ENCODE assay signal across 10 cellular contexts in genomic region chr11:65850217-65851082, GRCh38. TPM values are rescaled to one million over a fixed set of nuclear protein-coding genes. Genes with fewer than 3 reads are reported as not detected.
DNase-seq lines count a peak whose midpoint lies in the region; ATAC-seq and TF ChIP-seq lines count a peak whose summit lies in the region.
"Had no signal": no experiment of that assay in that cellular context is flagged by ENCODE, and none has a peak within 500 bp of the region (broad histone marks: within the 10 kb centered on the region; RNA-seq: fewer than 3 reads in every experiment).

No MANE protein-coding gene starts in this region.

- no peak overlapping the region for H3K27ac Mint-ChIP-seq in activated T-helper 17 cell treated with anti-CD3 and anti-CD28 coated beads, Interleukin-2, amount 50 U/mL, for 72 hours

- no peak overlapping the region for H3K4me2 ChIP-seq in neural cell (ENCODE audit: low read length)

- H3F3A ChIP-seq in neural cell (ENCODE audit: insufficient read depth, low read length, poor library complexity, severe bottlenecking), result no peaks in the 10 kb centered on the region

- WGBS in lower leg skin, 2 donors, result 77 to 79% methylated on average over 15 to 18 of the region's 20 CpGs

- in situ Hi-C loops in GM13976 (cut with MboI; ENCODE audit: low sequenced_read_pairs, unreplicated experiment), result no loop called here
- in situ Hi-C loops in brain microvascular endothelial cell (cut with HindIII; ENCODE audit: low pct_ligation_motif_present, low sequenced_read_pairs), result no loop called here

- no peaks in the 10 kb centered on the region for H3K27me3 Mint-ChIP-seq in activated T-helper 17 cell treated with anti-CD3 and anti-CD28 coated beads, Interleukin-2, amount 50 U/mL, for 72 hours

- TF ChIP-seq CTCF in GM13976 (IDR thresholded peaks at IDR 0.05; ENCODE audit: borderline replicate concordance, control extremely low read depth, extremely low read depth, insufficient read depth, missing control alignments) (no peak), neural cell (IDR thresholded peaks at IDR 0.05; ENCODE audit: poor library complexity, severe bottlenecking) (no peak), lower leg skin (IDR thresholded peaks at IDR 0.05) (no peak), brain microvascular endothelial cell (IDR thresholded peaks at IDR 0.05; ENCODE audit: low read depth, low read length, missing control alignments) (no peak)

- H3K27ac ChIP-seq in neural cell (ENCODE audit: low read length) (no peak overlapping the region), brain microvascular endothelial cell (no peak overlapping the region)

- H3K27me3 ChIP-seq in neural cell (ENCODE audit: insufficient read depth, low read depth, low read length) (no peaks in the 10 kb centered on the region), brain microvascular endothelial cell (replicated peaks) (no peaks in the 10 kb centered on the region)

- H2AFZ ChIP-seq in neural cell (ENCODE audit: low read depth, low read length), result no peak overlapping the region

- no peaks in the 10 kb centered on the region for H3K9me3 ChIP-seq in neural cell (ENCODE audit: low read length)

- H3K4me3 Mint-ChIP-seq in activated T-helper 17 cell treated with anti-CD3 and anti-CD28 coated beads, Interleukin-2, amount 50 U/mL, for 72 hours, result no peak overlapping the region

- no peak overlapping the region for H3K9ac ChIP-seq in neural cell (ENCODE audit: low read length)

- peaks cover 17% of the 10 kb centered on the region for H3K79me2 ChIP-seq in neural cell (replicated peaks; ENCODE audit: insufficient read depth, low read length)

- TF ChIP-seq RAD21 in neural cell (conservative IDR thresholded peaks at IDR 0.05), result no peak

- DNase-seq in EL (peak; percentile 29), GM13976 (ENCODE audit: low spot score) (peak; percentile 30), lower leg skin (ENCODE audit: low spot score in 2 of 2) (no peak), brain microvascular endothelial cell (no peak)
- DNase-seq in central memory CD4-positive, alpha-beta T cell, result no peak
- DNase-seq: NCI-H1048 had no signal

- intact Hi-C loops in lower leg skin (cut with DNase I; ENCODE audit: low total_unique reads), result no loop called here

- TF ChIP-seq EP300 in neural cell (conservative IDR thresholded peaks at IDR 0.05; ENCODE audit: poor library complexity, severe bottlenecking), result no peak

- H3K4me3 ChIP-seq in neural cell (ENCODE audit: low read length) (no peak overlapping the region), lower leg skin (ENCODE audit: low read depth, poor library complexity, severe bottlenecking) (no peak overlapping the region), brain microvascular endothelial cell (ENCODE audit: low read depth, low read length) (no peak overlapping the region)

- peaks cover 8% of the 10 kb centered on the region for H3K4me1 Mint-ChIP-seq in activated T-helper 17 cell treated with anti-CD3 and anti-CD28 coated beads, Interleukin-2, amount 50 U/mL, for 72 hours

- H3K36me3 Mint-ChIP-seq in activated T-helper 17 cell treated with anti-CD3 and anti-CD28 coated beads, Interleukin-2, amount 50 U/mL, for 72 hours (ENCODE audit: low read depth), result peaks cover 39% of the 10 kb centered on the region

- TF ChIP-seq POLR2A in lower leg skin (IDR thresholded peaks at IDR 0.05), result no peak

- H3K36me3 ChIP-seq in neural cell (ENCODE audit: insufficient read depth, low read length) (peaks cover 5% of the 10 kb centered on the region), brain microvascular endothelial cell (replicated peaks) (peaks cover 46% of the 10 kb centered on the region)

- H3K9me3 Mint-ChIP-seq in activated T-helper 17 cell treated with anti-CD3 and anti-CD28 coated beads, Interleukin-2, amount 50 U/mL, for 72 hours, result no peaks in the 10 kb centered on the region

- H4K20me1 ChIP-seq in neural cell (ENCODE audit: insufficient read depth), result peaks cover 28% of the 10 kb centered on the region

- no peaks in the 10 kb centered on the region for H3K9me2 ChIP-seq in neural cell (ENCODE audit: insufficient read depth, low read length)

- ATAC-seq in activated T-helper 17 cell treated with anti-CD3 and anti-CD28 coated beads, Interleukin-2, amount 50 U/mL, for 72 hours (replicated peaks), result peak; percentile 8

TF ChIP-seq in neural cell, 6 proteins besides CTCF, POLR2A, EP300 and RAD21:
- peak; percentile 1 for TF ChIP-seq POLR2AphosphoS5 (IDR thresholded peaks at IDR 0.05)
- TF ChIP-seq SMC3 (conservative IDR thresholded peaks at IDR 0.05; ENCODE audit: poor library complexity), result no peak

RNA-seq across cellular contexts. Expression of gene CFL1, which starts 7.5 kb away (rescaled TPM):
- total RNA-seq in activated T-helper 17 cell treated with anti-CD3 and anti-CD28 coated beads, Interleukin-2, amount 50 U/mL, for 72 hours, result 1,000 to 10,000 TPM in 1 of 2 donors, 100 to 1,000 TPM in 1; 682 to 1,566 TPM
- 1,633 and 1,984 TPM in 2 replicates for polyA plus RNA-seq in neural cell
- polyA minus RNA-seq in neural cell, result 790 and 797 TPM in 2 replicates
- 100 to 1,000 TPM; 417 to 706 (median 504) TPM for total RNA-seq in lower leg skin

RNA-seq across cellular contexts. Expression of gene MUS81, which starts 9.8 kb away (rescaled TPM):
- total RNA-seq in activated T-helper 17 cell treated with anti-CD3 and anti-CD28 coated beads, Interleukin-2, amount 50 U/mL, for 72 hours, result 10 to 100 TPM; 65.2 to 77.2 TPM
- 183 and 211 TPM in 2 replicates for polyA plus RNA-seq in neural cell
- 84.5 and 103 TPM in 2 replicates for polyA minus RNA-seq in neural cell
- 10 to 100 TPM; 29.3 to 38.1 (median 37.1) TPM for total RNA-seq in lower leg skin

RNA-seq across cellular contexts. Expression of gene SNX32, which starts 16.7 kb away (rescaled TPM):
- 1 to 10 TPM; 1.6 to 6.6 TPM for total RNA-seq in activated T-helper 17 cell treated with anti-CD3 and anti-CD28 coated beads, Interleukin-2, amount 50 U/mL, for 72 hours
- 12.6 and 16.0 TPM in 2 replicates for polyA plus RNA-seq in neural cell
- 7.5 and 7.9 TPM in 2 replicates for polyA minus RNA-seq in neural cell
- under 1 TPM; 0.21 to 0.99 (median 0.67) TPM for total RNA-seq in lower leg skin

RNA-seq across cellular contexts. Expression of gene EFEMP2, which starts 22.1 kb away (rescaled TPM):
- 10 to 100 TPM; 11.5 to 76.3 TPM for total RNA-seq in activated T-helper 17 cell treated with anti-CD3 and anti-CD28 coated beads, Interleukin-2, amount 50 U/mL, for 72 hours
- 0.50 and 0.67 TPM in 2 replicates for polyA plus RNA-seq in neural cell
- polyA minus RNA-seq in neural cell, result 0.49 TPM in 1 of 2 replicates, not detected in the other
- total RNA-seq in lower leg skin, result 10 to 100 TPM; 12.0 to 29.8 (median 16.3) TPM

RNA-seq across cellular contexts. Expression of gene CTSW, which starts 29.2 kb away (rescaled TPM):
- total RNA-seq in activated T-helper 17 cell treated with anti-CD3 and anti-CD28 coated beads, Interleukin-2, amount 50 U/mL, for 72 hours, result 10 to 100 TPM in 1 of 2 donors, 1 to 10 TPM in 1; 5.4 to 23.6 TPM
- polyA plus RNA-seq in neural cell, result not detected in 2 replicates
- not detected in 2 replicates for polyA minus RNA-seq in neural cell
- total RNA-seq in lower leg skin, result under 1 TPM in 3 of 4 donors, not detected in 1; 0.29 to 0.55 (median 0.29) TPM
- total RNA-seq: pulmonary artery endothelial cell had no signal
- polyA plus RNA-seq: keratinocyte had no signal

Comparison
In these comparisons a context has a peak if more than half of its experiments do, and no peak if none do; other contexts are left out.
1. DNase-seq: peak in EL (single experiment) and GM13976 (single experiment); none in lower leg skin (0 of 2), central memory CD4-positive, alpha-beta T cell (single experiment) and brain microvascular endothelial cell (single experiment).